Comparison of ENCODE assay signal across 8 cellular contexts in the genomic region with DNA sequence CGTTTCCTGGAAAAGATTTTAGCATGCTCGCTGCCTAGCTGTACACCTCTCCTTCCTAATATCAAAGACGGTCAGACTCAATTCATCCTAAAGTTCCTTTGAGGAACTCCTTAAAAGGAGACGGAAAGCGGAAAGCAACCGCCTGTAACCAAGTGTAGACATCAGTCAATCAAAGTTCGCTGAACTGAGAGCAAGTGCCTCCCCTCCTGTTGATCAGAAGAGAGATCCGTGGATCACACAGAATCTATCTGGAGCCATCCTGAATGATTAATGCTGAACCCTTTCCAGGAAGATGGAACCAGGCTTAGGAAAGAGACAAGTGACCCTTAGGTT. TPM values are rescaled to one million over a fixed set of nuclear protein-coding genes. Genes with fewer than 3 reads are reported as not detected.
DNase-seq lines count a peak whose midpoint lies in the region; ATAC-seq and TF ChIP-seq lines count a peak whose summit lies in the region.

No MANE protein-coding gene starts in this region.

- peak overlapping the region; percentile 91 to 95 for H3K4me3 Mint-ChIP-seq in activated T-cell treated with anti-CD3 and anti-CD28 coated beads, Interleukin-2, amount 50 U/mL, for 72 hours
- peak overlapping the region; percentile 96 for H3K4me3 Mint-ChIP-seq in glutamatergic neuron (ENCODE audit: unreplicated experiment)

- H3K9me3 Mint-ChIP-seq in activated T-cell treated with anti-CD3 and anti-CD28 coated beads, Interleukin-2, amount 50 U/mL, for 72 hours, result no peaks in the 10 kb centered on the region
- peaks cover 6% of the 10 kb centered on the region for H3K9me3 Mint-ChIP-seq in glutamatergic neuron (ENCODE audit: unreplicated experiment)

- no peaks in the 10 kb centered on the region for H3K27me3 Mint-ChIP-seq in activated T-cell treated with anti-CD3 and anti-CD28 coated beads, Interleukin-2, amount 50 U/mL, for 72 hours (ENCODE audit: low read depth)
- H3K27me3 Mint-ChIP-seq in glutamatergic neuron (ENCODE audit: unreplicated experiment), result peaks cover 2% of the 10 kb centered on the region

- peaks cover 53% of the 10 kb centered on the region for H3K4me1 Mint-ChIP-seq in activated T-cell treated with anti-CD3 and anti-CD28 coated beads, Interleukin-2, amount 50 U/mL, for 72 hours (ENCODE audit: low read depth)
- H3K4me1 Mint-ChIP-seq in glutamatergic neuron (ENCODE audit: low read depth, unreplicated experiment), result no peaks in the 10 kb centered on the region

- no peak for TF ChIP-seq CTCF in glutamatergic neuron (IDR thresholded peaks at IDR 0.05; ENCODE audit: partially characterized antibody, unreplicated experiment)

- peaks cover 3 to 4% of the 10 kb centered on the region in 2 donors for H3K36me3 Mint-ChIP-seq in activated T-cell treated with anti-CD3 and anti-CD28 coated beads, Interleukin-2, amount 50 U/mL, for 72 hours (ENCODE audit: insufficient read depth in 2 of 2)
- no peaks in the 10 kb centered on the region for H3K36me3 Mint-ChIP-seq in glutamatergic neuron (ENCODE audit: unreplicated experiment)

- peak; percentile 48 for ATAC-seq in GM18907 (IDR thresholded peaks at IDR 0.05; ENCODE audit: unreplicated experiment)
- ATAC-seq in activated T-cell treated with anti-CD3 and anti-CD28 coated beads, Interleukin-2, amount 50 U/mL, for 72 hours (replicated peaks in 1 of 2), result peak; percentile 46 to 48

- H3K27ac Mint-ChIP-seq in activated T-cell treated with anti-CD3 and anti-CD28 coated beads, Interleukin-2, amount 50 U/mL, for 72 hours, result peak overlapping the region; percentile 97
- H3K27ac Mint-ChIP-seq in glutamatergic neuron (ENCODE audit: unreplicated experiment), result peak overlapping the region; percentile 79

- in situ Hi-C loops in ACHN (cut with HindIII; ENCODE audit: low pct_ligation_motif_present, low pct_unique_long_range_greater_than_20kb, low sequenced_read_pairs), result no loop called here

- peak; percentile 38 for DNase-seq in ACHN
- DNase-seq in Jurkat, Clone E6-1 (ENCODE audit: low read depth, low spot score), result no peak
- DNase-seq in activated T-cell treated with anti-CD3 and anti-CD28 coated beads, Interleukin-2, amount 50 U/mL, for 72 hours, result peak; percentile 18 to 29
- DNase-seq in glutamatergic neuron, result no peak
- peak; percentile 52 for DNase-seq in pons (ENCODE audit: low spot score)
- no peak for DNase-seq in UCSD-AML1 (lab: John Stamatoyannopoulos, UW; ENCODE audit: unreplicated experiment)
- DNase-seq in H4 (ENCODE audit: low spot score), result no peak

- peak overlapping the region; percentile 85 for H3K4me3 ChIP-seq in Jurkat, Clone E6-1 (ENCODE audit: low read length)

RNA-seq across cellular contexts. Expression of a gene that starts 0.5 kb away (rescaled TPM):
- 18.6 TPM for polyA plus RNA-seq in Jurkat, Clone E6-1 (2012; ENCODE audit: insufficient read depth, insufficient read length)
- 10 to 100 TPM; 40.2 to 41.4 TPM for total RNA-seq in activated T-cell treated with anti-CD3 and anti-CD28 coated beads, Interleukin-2, amount 50 U/mL, for 72 hours
- 22.7 TPM for total RNA-seq in glutamatergic neuron (ENCODE audit: unreplicated experiment)
- 10.6 and 12.0 TPM in 2 replicates for total RNA-seq in H4 (2014; rRNA removed; shearing (Covaris generic))

RNA-seq across cellular contexts. Expression of a gene that starts 22.2 kb away (rescaled TPM):
- not detected for polyA plus RNA-seq in Jurkat, Clone E6-1 (2012; ENCODE audit: insufficient read depth, insufficient read length)
- total RNA-seq in activated T-cell treated with anti-CD3 and anti-CD28 coated beads, Interleukin-2, amount 50 U/mL, for 72 hours, result under 1 TPM; 0.28 to 0.29 TPM
- 0.15 TPM for total RNA-seq in glutamatergic neuron (ENCODE audit: unreplicated experiment)
- not detected in 2 replicates for total RNA-seq in H4 (2014; rRNA removed; shearing (Covaris generic))

RNA-seq across cellular contexts. Expression of a gene that starts 40.9 kb away (rescaled TPM):
- polyA plus RNA-seq in Jurkat, Clone E6-1 (2012; ENCODE audit: insufficient read depth, insufficient read length), result 87.3 TPM
- 10 to 100 TPM; 50.7 to 68.1 TPM for total RNA-seq in activated T-cell treated with anti-CD3 and anti-CD28 coated beads, Interleukin-2, amount 50 U/mL, for 72 hours
- 65.0 TPM for total RNA-seq in glutamatergic neuron (ENCODE audit: unreplicated experiment)
- total RNA-seq in H4 (2014; rRNA removed; shearing (Covaris generic)), result 69.6 and 83.2 TPM in 2 replicates

RNA-seq across cellular contexts. Expression of a gene that starts 41.3 kb away (rescaled TPM):
- 386 TPM for polyA plus RNA-seq in Jurkat, Clone E6-1 (2012; ENCODE audit: insufficient read depth, insufficient read length)
- total RNA-seq in activated T-cell treated with anti-CD3 and anti-CD28 coated beads, Interleukin-2, amount 50 U/mL, for 72 hours, result 100 to 1,000 TPM; 198 to 209 TPM
- 265 TPM for total RNA-seq in glutamatergic neuron (ENCODE audit: unreplicated experiment)
- 54.7 and 122 TPM in 2 replicates for total RNA-seq in H4 (2014; rRNA removed; shearing (Covaris generic))

RNA-seq across cellular contexts. Expression of a gene that starts 47.5 kb away (rescaled TPM):
- polyA plus RNA-seq in Jurkat, Clone E6-1 (2012; ENCODE audit: insufficient read depth, insufficient read length), result 39.4 TPM
- total RNA-seq in activated T-cell treated with anti-CD3 and anti-CD28 coated beads, Interleukin-2, amount 50 U/mL, for 72 hours, result 10 to 100 TPM; 38.2 to 45.8 TPM
- total RNA-seq in glutamatergic neuron (ENCODE audit: unreplicated experiment), result 49.1 TPM
- total RNA-seq in H4 (2014; rRNA removed; shearing (Covaris generic)), result 29.5 and 32.8 TPM in 2 replicates

Comparison
In these comparisons a context has a peak if more than half of its experiments do, and no peak if none do; other contexts are left out.
1. DNase-seq: peak in ACHN (single experiment), activated T-cell treated with anti-CD3 and anti-CD28 coated beads, Interleukin-2, amount 50 U/mL, for 72 hours (2 of 2) and pons (single experiment); none in Jurkat, Clone E6-1 (single experiment), glutamatergic neuron (single experiment), UCSD-AML1 (single experiment) and H4 (single experiment).